8 cellular contexts compared by ENCODE assay signal in genomic region chr2:111494981-111495315, GRCh38.
DNase-seq lines count a peak whose midpoint lies in the region; ATAC-seq, FAIRE-seq and TF ChIP-seq lines count a peak whose summit lies in the region.
"Not testable (repeated sequence)": the region's sequence is repeated elsewhere in the genome, so short reads cannot be mapped to it uniquely, and the experiment has no call there.

No MANE protein-coding gene starts in this region.

- H3K4me1 Mint-ChIP-seq in astrocyte (ENCODE audit: low read depth, unreplicated experiment) = peaks cover 20% of the 10 kb centered on the region
- H3K4me1 Mint-ChIP-seq in natural killer cell = peaks cover 0 to 12% of the 10 kb centered on the region in 2 donors

- H4K20me1 ChIP-seq in SK-N-SH (ENCODE audit: insufficient read depth) = not testable (repeated sequence)
- peaks cover 11% of the 10 kb centered on the region for H4K20me1 ChIP-seq in astrocyte (ENCODE audit: insufficient read depth, low read length)

- ATAC-seq in GM21825 (IDR thresholded peaks at IDR 0.05; ENCODE audit: unreplicated experiment) (peak; percentile 67), HG03280 (IDR thresholded peaks at IDR 0.05; ENCODE audit: unreplicated experiment) (peak; percentile 40), foreskin keratinocyte (peak; percentile 78), natural killer cell (peak; percentile 66 to 71 (median 68))

- not testable (repeated sequence) for TF ChIP-seq CTCF in SK-N-SH (IDR thresholded peaks at IDR 0.05); astrocyte (IDR thresholded peaks at IDR 0.05; ENCODE audit: insufficient read depth, low read depth, low read length); foreskin keratinocyte (conservative IDR thresholded peaks at IDR 0.05); natural killer cell (IDR thresholded peaks at IDR 0.05); tibial nerve (IDR thresholded peaks at IDR 0.05)

- TF ChIP-seq RAD21 in SK-N-SH (IDR thresholded peaks at IDR 0.05; ENCODE audit: low read length) = not testable (repeated sequence)

- H3K9ac ChIP-seq in SK-N-SH (peak overlapping the region; percentile 95; the same call in 1 of the 2 replicates), astrocyte (ENCODE audit: low read length) (peak overlapping the region; percentile 93)

- CTCF ChIA-PET in SK-N-SH (lab: Yijun Ruan, JAX) = not testable (repeated sequence)

- intact Hi-C loops in natural killer cell (cut with micrococcal nuclease) = not testable (repeated sequence)

- not testable (repeated sequence) for TF ChIP-seq EP300 in SK-N-SH (IDR thresholded peaks at IDR 0.05; ENCODE audit: borderline replicate concordance in 1 of 2, low read depth in 1 of 2, low read length in 1 of 2); tibial nerve (IDR thresholded peaks at IDR 0.05)

- not testable (repeated sequence) for H3K36me3 Mint-ChIP-seq in astrocyte (ENCODE audit: low read depth, unreplicated experiment); natural killer cell

- not testable (repeated sequence) for H2AFZ ChIP-seq in SK-N-SH (ENCODE audit: low read depth); astrocyte (ENCODE audit: low read depth, low read length)

- peak overlapping the region in 1 of 2 experiments; percentile 79; a peak in 2 of 4 replicates for H3K27ac ChIP-seq in SK-N-SH (ENCODE audit: low read depth in 2 of 2, low read length in 1 of 2)
- H3K27ac ChIP-seq in astrocyte (ENCODE audit: low read depth, low read length) = peak overlapping the region; percentile 92
- not testable (repeated sequence) for H3K27ac ChIP-seq in foreskin keratinocyte
- peak overlapping the region in 1 of 4 donors; percentile 87 for H3K27ac ChIP-seq in tibial nerve

- peak overlapping the region; percentile 74 for H3K4me3 Mint-ChIP-seq in astrocyte (ENCODE audit: unreplicated experiment)
- H3K4me3 Mint-ChIP-seq in natural killer cell = peak overlapping the region; percentile 85

- TF ChIP-seq POLR2A in tibial nerve (IDR thresholded peaks at IDR 0.05) = not testable (repeated sequence)

- not testable (repeated sequence) for H3K27me3 ChIP-seq in SK-N-SH (ENCODE audit: insufficient read depth); astrocyte (ENCODE audit: insufficient read depth, low read length); foreskin keratinocyte; tibial nerve

- H3K27me3 Mint-ChIP-seq in astrocyte (ENCODE audit: low read depth, unreplicated experiment); natural killer cell (ENCODE audit: low read depth in 2 of 2): not testable (repeated sequence)

- not testable (repeated sequence) for H3F3A ChIP-seq in SK-N-SH (replicated peaks; ENCODE audit: insufficient read depth)

- WGBS in SK-N-SH (ENCODE audit: low lambda C conversion rate) = 11% methylated on average over 5 of the region's 7 CpGs
- WGBS in tibial nerve, 2 donors = 0 to 2% methylated on average over 4 to 5 of the region's 7 CpGs

- not testable (repeated sequence) for H3K9me3 ChIP-seq in SK-N-SH; astrocyte (ENCODE audit: insufficient read depth, low read depth, low read length); tibial nerve

- H3K9me2 ChIP-seq in SK-N-SH = not testable (repeated sequence)

- FAIRE-seq in astrocyte (lab: Jason Lieb, UNC) = peak; percentile 82

- not testable (repeated sequence) for DNase-seq in SK-N-SH; astrocyte (ENCODE audit: low read depth); foreskin keratinocyte; natural killer cell; tibial nerve (ENCODE audit: low spot score in 2 of 2)

- H3K9me3 Mint-ChIP-seq in astrocyte (ENCODE audit: unreplicated experiment); natural killer cell: not testable (repeated sequence)

- POLR2A ChIA-PET in SK-N-SH (lab: Yijun Ruan, JAX) = not testable (repeated sequence)

- peaks cover 0 to 16% of the 10 kb centered on the region in 2 experiments; a peak in 2 of 4 replicates for H3K4me1 ChIP-seq in SK-N-SH (ENCODE audit: control insufficient read depth in 1 of 2, insufficient read depth in 2 of 2, low read depth in 1 of 2, low read length in 1 of 2)
- peaks cover 22% of the 10 kb centered on the region for H3K4me1 ChIP-seq in astrocyte (ENCODE audit: insufficient read depth, low read length)
- H3K4me1 ChIP-seq in foreskin keratinocyte = not testable (repeated sequence)
- peaks cover 0 to 13% (median 5%) of the 10 kb centered on the region in 4 donors for H3K4me1 ChIP-seq in tibial nerve

- H3K27ac Mint-ChIP-seq in astrocyte (ENCODE audit: unreplicated experiment) = peak overlapping the region; percentile 69
- H3K27ac Mint-ChIP-seq in natural killer cell = peak overlapping the region; percentile 81 to 82

- H3K4me2 ChIP-seq in SK-N-SH (peak overlapping the region; percentile 77), astrocyte (ENCODE audit: low read length) (peak overlapping the region; percentile 76)

- peak overlapping the region; percentile 48; the same call in 1 of the 2 replicates for H3K4me3 ChIP-seq in GM08714 (ENCODE audit: low read length)
- H3K4me3 ChIP-seq in SK-N-SH (ENCODE audit: low read depth in 2 of 2, low read length in 1 of 2) = peak overlapping the region in 1 of 2 experiments; percentile 38; a peak in 1 of 4 replicates
- H3K4me3 ChIP-seq in astrocyte (ENCODE audit: insufficient read depth, low read depth, low read length) = peak overlapping the region; percentile 66
- peak overlapping the region in 3 of 4 donors; percentile 21 to 35 (median 22) for H3K4me3 ChIP-seq in tibial nerve

- not testable (repeated sequence) for H3K36me3 ChIP-seq in SK-N-SH (replicated peaks in 1 of 2; ENCODE audit: control insufficient read depth in 1 of 2, insufficient read depth in 2 of 2, low read length in 1 of 2); astrocyte (ENCODE audit: insufficient read depth, low read length); tibial nerve

- peaks cover 11% of the 10 kb centered on the region for H3K79me2 ChIP-seq in SK-N-SH (ENCODE audit: insufficient read depth)
- H3K79me2 ChIP-seq in astrocyte (ENCODE audit: insufficient read depth, low read length) = peaks cover 28% of the 10 kb centered on the region

TF ChIP-seq in SK-N-SH, 30 proteins besides CTCF, POLR2A, EP300 and RAD21:
- TF ChIP-seq MAX (IDR thresholded peaks at IDR 0.05; ENCODE audit: low read depth) (0 out of 2 replicates have a peak, but pooled peaks have one; percentile 21), FOSL2 (IDR thresholded peaks at IDR 0.05; ENCODE audit: borderline replicate concordance, low read depth) (peak; percentile 29; the same call in 1 of the 2 replicates), JUND (IDR thresholded peaks at IDR 0.05) (peak; percentile 15; the same call in 1 of the 2 replicates)
